25 cellular contexts compared by ENCODE assay signal in the genomic region with DNA sequence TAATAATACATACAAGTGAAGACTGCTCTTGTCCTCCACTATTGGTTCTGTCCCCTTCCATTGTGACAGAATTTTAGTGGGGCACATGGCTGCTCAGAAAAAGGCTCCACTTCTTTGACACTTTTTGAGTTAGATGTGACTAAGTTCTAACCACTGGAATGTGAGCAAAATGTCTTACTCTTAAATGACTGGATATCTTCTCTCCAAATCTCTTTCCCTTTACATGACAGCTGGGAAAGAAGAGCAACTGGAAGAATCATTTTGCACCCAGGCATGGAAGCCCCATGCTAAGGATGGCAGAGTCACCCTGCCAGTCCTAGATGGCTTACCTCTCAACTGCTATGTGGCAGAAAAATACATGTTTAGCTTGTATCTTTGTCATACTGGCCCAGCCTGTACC.
"Had no signal": no experiment of that assay in that cellular context is flagged by ENCODE, and none has a peak within 500 bp of the region (broad histone marks: within the 10 kb centered on the region; RNA-seq: fewer than 3 reads in every experiment).

No MANE protein-coding gene starts in this region.

- H3K4me3 ChIP-seq: dorsolateral prefrontal cortex, heart left ventricle, left ventricle myocardium inferior, lower lobe of right lung, pancreas, suprapubic skin, thyroid gland, vagina had no signal

- H3K36me3 Mint-ChIP-seq: memory B cell; mesothelial cell of epicardium; naive B cell; stimulated activated effector memory CD8-positive, alpha-beta T cell treated with anti-CD3 and anti-CD28 coated beads, Interleukin-12 subunit alpha, Interleukin-12 subunit beta, amount 100 ng/mL, for 72 hours; type B pancreatic cell had no signal

- H3K4me1 ChIP-seq: lower lobe of right lung, pancreas, suprapubic skin, thyroid gland, vagina had no signal

- H3K4me3 Mint-ChIP-seq: memory B cell; mesothelial cell of epicardium; naive B cell; nephron; stimulated activated effector memory CD8-positive, alpha-beta T cell treated with anti-CD3 and anti-CD28 coated beads, Interleukin-12 subunit alpha, Interleukin-12 subunit beta, amount 100 ng/mL, for 72 hours; type B pancreatic cell had no signal

- H3K9me3 Mint-ChIP-seq: memory B cell, mesothelial cell of epicardium, nephron, type B pancreatic cell had no signal

- H3K27ac Mint-ChIP-seq: memory B cell; mesothelial cell of epicardium; naive B cell; nephron; progenitor cell of endocrine pancreas; stimulated activated effector memory CD8-positive, alpha-beta T cell treated with anti-CD3 and anti-CD28 coated beads, Interleukin-12 subunit alpha, Interleukin-12 subunit beta, amount 100 ng/mL, for 72 hours; type B pancreatic cell had no signal

- H3K27me3 Mint-ChIP-seq: memory B cell, naive B cell, progenitor cell of endocrine pancreas, type B pancreatic cell had no signal

- DNase-seq: cortex of kidney; dorsolateral prefrontal cortex; effector CD8-positive, alpha-beta T cell; foreskin melanocyte; heart left ventricle; hypothalamus; islet precursor cell; left ventricle myocardium inferior; lower lobe of right lung; naive B cell; occipital lobe; pancreas; right cardiac atrium; stimulated activated CD4-positive, alpha-beta T cell treated with anti-CD3 and anti-CD28 coated beads, Interleukin-4, amount 100 ng/mL, for 1 hour; stimulated activated CD8-positive, alpha-beta memory T cell treated with anti-CD3 and anti-CD28 coated beads, Interleukin-4, amount 100 ng/mL, for 48 hours; stimulated activated naive CD8-positive, alpha-beta T cell treated with anti-CD3 and anti-CD28 coated beads, Interleukin-15, Interleukin-2, amounts not matched to agents 100 U/mL and 50 U/mL, for 24 hours; thyroid gland had no signal

- H3K27ac ChIP-seq: dorsolateral prefrontal cortex, heart left ventricle, left ventricle myocardium inferior, lower lobe of right lung, pancreas, suprapubic skin, thyroid gland, vagina had no signal

- ATAC-seq: heart left ventricle; lower lobe of right lung; pancreas; right cardiac atrium; stimulated activated effector memory CD8-positive, alpha-beta T cell treated with anti-CD3 and anti-CD28 coated beads, Interleukin-12 subunit alpha, Interleukin-12 subunit beta, amount 100 ng/mL, for 72 hours; stimulated activated naive CD8-positive, alpha-beta T cell treated with anti-CD3 and anti-CD28 coated beads, Interleukin-15, Interleukin-2, amounts not matched to agents 100 U/mL and 50 U/mL, for 24 hours had no signal

- H3K27me3 ChIP-seq: dorsolateral prefrontal cortex, heart left ventricle, pancreas, suprapubic skin, thyroid gland, vagina had no signal

- H3K9me3 ChIP-seq: heart left ventricle, left ventricle myocardium inferior, lower lobe of right lung, pancreas, suprapubic skin, thyroid gland, vagina had no signal

- H3K4me1 Mint-ChIP-seq: memory B cell; mesothelial cell of epicardium; naive B cell; stimulated activated effector memory CD8-positive, alpha-beta T cell treated with anti-CD3 and anti-CD28 coated beads, Interleukin-12 subunit alpha, Interleukin-12 subunit beta, amount 100 ng/mL, for 72 hours had no signal

- H3K36me3 ChIP-seq: left ventricle myocardium inferior, lower lobe of right lung, pancreas, suprapubic skin, thyroid gland, vagina had no signal
